2 cellular contexts compared by ENCODE assay signal in genomic region chr20:48839518-48839917, GRCh38.
A peak's percentile ranks its signal among the peaks of the same experiment; 100 is the strongest.
TF ChIP-seq lines count a peak whose summit lies in the region.

No MANE protein-coding gene starts in this region.

TF ChIP-seq in HepG2, 621 proteins besides CTCF, POLR2A, EP300 and RAD21:
- TF ChIP-seq KDM5A (IDR thresholded peaks at IDR 0.05; ENCODE audit: borderline replicate concordance, low read length), result no peak
- TF ChIP-seq TOE1 (CRISPR knock-in tag; IDR thresholded peaks at IDR 0.05), result no peak
- TF ChIP-seq ZNF143 (CRISPR knock-in tag; IDR thresholded peaks at IDR 0.05), result peak; percentile 42; the same call in 1 of the 2 replicates
- no peak for TF ChIP-seq FOXA1 (IDR thresholded peaks at IDR 0.05)
- TF ChIP-seq FOXA1 (CRISPR knock-in tag; IDR thresholded peaks at IDR 0.05), result no peak
- no peak for TF ChIP-seq SP140L (CRISPR knock-in tag; IDR thresholded peaks at IDR 0.05; ENCODE audit: borderline replicate concordance)

TF ChIP-seq in H1, 55 proteins besides CTCF, POLR2A, EP300 and RAD21:
- TF ChIP-seq SIX5 (IDR thresholded peaks at IDR 0.05; ENCODE audit: low read depth, low read length), result peak; percentile 50; the same call in 1 of the 2 replicates
- TF ChIP-seq CTBP2 (IDR thresholded peaks at IDR 0.05; ENCODE audit: borderline replicate concordance, insufficient read depth, insufficient read length, low read length), result no peak
- peak; percentile 27; the same call in 1 of the 2 replicates for TF ChIP-seq MAX (IDR thresholded peaks at IDR 0.05)
- 0 out of 2 replicates have a peak, but pooled peaks have one; percentile 14 for TF ChIP-seq CREB1 (IDR thresholded peaks at IDR 0.05)
